Comparison of ENCODE assay signal across 32 cellular contexts in the genomic region with DNA sequence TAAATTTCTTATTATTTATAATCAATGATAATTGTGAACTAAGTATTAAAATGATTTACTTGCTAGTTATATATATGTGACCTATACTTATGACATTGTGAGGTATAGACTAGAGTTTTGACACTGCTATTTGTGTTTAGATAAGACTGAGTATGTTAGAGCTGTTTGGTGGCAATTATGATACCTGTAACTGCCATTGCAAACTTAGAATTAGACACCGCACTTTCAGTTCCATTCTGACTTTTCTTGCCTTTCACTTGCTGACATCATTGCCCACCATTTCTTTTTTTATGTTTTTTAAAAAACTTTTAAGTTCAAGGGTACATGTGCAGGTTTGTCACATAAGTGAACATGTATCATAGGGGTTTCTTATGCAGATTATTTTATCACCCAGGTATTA.
DNase-seq lines count a peak whose midpoint lies in the region; ATAC-seq and TF ChIP-seq lines count a peak whose summit lies in the region.
"Had no signal": no experiment of that assay in that cellular context is flagged by ENCODE, and none has a peak within 500 bp of the region (broad histone marks: within the 10 kb centered on the region; RNA-seq: fewer than 3 reads in every experiment).

No MANE protein-coding gene starts in this region.

- H3F3A ChIP-seq in MM.1S (ENCODE audit: insufficient read depth, low read length), result no peaks in the 10 kb centered on the region

- H3K36me3 ChIP-seq in MM.1S (replicated peaks; ENCODE audit: insufficient read depth, low read length), result no peaks in the 10 kb centered on the region
- H3K36me3 ChIP-seq: ascending aorta, BLaER1, heart left ventricle had no signal

- TF ChIP-seq CTCF in MM.1S (IDR thresholded peaks at IDR 0.05; ENCODE audit: low read length) (no peak), Calu3 (IDR thresholded peaks at IDR 0.05; ENCODE audit: unreplicated experiment) (no peak)

- ATAC-seq in GM18520 (IDR thresholded peaks at IDR 0.05; ENCODE audit: unreplicated experiment) (peak; percentile 58), GM21360 (IDR thresholded peaks at IDR 0.05; ENCODE audit: unreplicated experiment) (peak; percentile 55), HG03095 (IDR thresholded peaks at IDR 0.05; ENCODE audit: unreplicated experiment) (peak; percentile 69), GM19455 (IDR thresholded peaks at IDR 0.05; ENCODE audit: unreplicated experiment) (no peak)
- ATAC-seq: activated CD8-positive, alpha-beta T cell treated with anti-CD3 and anti-CD28 coated beads, Interleukin-2, amount 10 ng/mL, durations not matched to agents 7 days and 5 days; esophagus mucosa; heart left ventricle; HepG2; naive thymus-derived CD4-positive, alpha-beta T cell; psoas muscle; stimulated activated naive CD8-positive, alpha-beta T cell treated with anti-CD3 and anti-CD28 coated beads, Interleukin-15, Interleukin-2, amounts not matched to agents 100 U/mL and 50 U/mL, for 24 hours had no signal

- H3K27ac ChIP-seq in MM.1S (ENCODE audit: low read length), result no peak overlapping the region
- H3K27ac ChIP-seq: ascending aorta, BLaER1, heart left ventricle, psoas muscle, testis had no signal

- H4K20me1 ChIP-seq in MM.1S (ENCODE audit: insufficient read depth, low read length), result no peaks in the 10 kb centered on the region
- H4K20me1 ChIP-seq: BLaER1 had no signal

- H3K36me3 Mint-ChIP-seq in immature natural killer cell, result no peaks in the 10 kb centered on the region
- no peaks in the 10 kb centered on the region for H3K36me3 Mint-ChIP-seq in Calu3 (ENCODE audit: insufficient read depth, unreplicated experiment)
- H3K36me3 Mint-ChIP-seq: activated naive CD8-positive, alpha-beta T cell treated with anti-CD3 and anti-CD28 coated beads for 36 hours; mesothelial cell of epicardium; naive thymus-derived CD4-positive, alpha-beta T cell had no signal

- no peaks in the 10 kb centered on the region for H3K79me2 ChIP-seq in MM.1S (ENCODE audit: low read length)

- DNase-seq in MM.1S (peak; percentile 46), SHP77 treated with DMSO at 0.1 percent for 48 hours (lab: John Stamatoyannopoulos, UW) (no peak), immature natural killer cell (no peak), Calu3 (no peak)
- DNase-seq: activated CD4-positive, alpha-beta T cell treated with anti-CD3 and anti-CD28 coated beads for 1 hour; activated CD8-positive, alpha-beta T cell treated with anti-CD3 and anti-CD28 coated beads, Interleukin-2, amount 10 ng/mL, durations not matched to agents 7 days and 5 days; activated naive CD8-positive, alpha-beta T cell treated with anti-CD3 and anti-CD28 coated beads for 36 hours; caudate nucleus; COR-L47; cortex of kidney; DMS79 treated with DMSO at 0.1 percent for 48 hours; foreskin fibroblast; HCEC 1CT; heart left ventricle; Karpas-422; naive thymus-derived CD4-positive, alpha-beta T cell; NCI-H1436; NCI-H2081 treated with DMSO at 0.1 percent for 48 hours; NCI-H226; psoas muscle; stimulated activated naive CD8-positive, alpha-beta T cell treated with anti-CD3 and anti-CD28 coated beads, Interleukin-15, Interleukin-2, amounts not matched to agents 100 U/mL and 50 U/mL, for 24 hours; T-helper 1 cell; testis had no signal

- H3K27me3 Mint-ChIP-seq in immature natural killer cell (ENCODE audit: low read depth in 3 of 3) (no peaks in the 10 kb centered on the region), Calu3 (ENCODE audit: unreplicated experiment) (no peaks in the 10 kb centered on the region)
- H3K27me3 Mint-ChIP-seq: activated naive CD8-positive, alpha-beta T cell treated with anti-CD3 and anti-CD28 coated beads for 36 hours; naive thymus-derived CD4-positive, alpha-beta T cell had no signal

- no peaks in the 10 kb centered on the region for H3K9me3 ChIP-seq in MM.1S (replicated peaks; ENCODE audit: insufficient read depth, low read length)
- H3K9me3 ChIP-seq: ascending aorta, BLaER1, heart left ventricle, psoas muscle, testis had no signal

- no peaks in the 10 kb centered on the region for H3K9me2 ChIP-seq in MM.1S (replicated peaks; ENCODE audit: insufficient read depth, low read length)

- H3K4me1 ChIP-seq in MM.1S (ENCODE audit: low read length), result peaks cover 4% of the 10 kb centered on the region; the same call in 1 of the 2 replicates
- H3K4me1 ChIP-seq: ascending aorta, BLaER1, heart left ventricle, psoas muscle, testis had no signal

- H3K4me1 Mint-ChIP-seq in immature natural killer cell (no peaks in the 10 kb centered on the region), Calu3 (ENCODE audit: low read depth, unreplicated experiment) (no peaks in the 10 kb centered on the region)
- H3K4me1 Mint-ChIP-seq: activated naive CD8-positive, alpha-beta T cell treated with anti-CD3 and anti-CD28 coated beads for 36 hours; mesothelial cell of epicardium; naive thymus-derived CD4-positive, alpha-beta T cell had no signal

- no TSS peak for BruUV-seq in Calu3 (replicated peaks; lab: Mats Ljungman, UMichigan)

- CTCF ChIA-PET in Calu3 (lab: Charles Lee), result no interaction called here

- H2AFZ ChIP-seq in MM.1S (ENCODE audit: low read length), result no peak overlapping the region

- H3K27ac Mint-ChIP-seq in immature natural killer cell (no peak overlapping the region), Calu3 (ENCODE audit: unreplicated experiment) (no peak overlapping the region)
- H3K27ac Mint-ChIP-seq: activated CD8-positive, alpha-beta T cell treated with anti-CD3 and anti-CD28 coated beads, Interleukin-2, amount 10 ng/mL, durations not matched to agents 7 days and 5 days; activated naive CD8-positive, alpha-beta T cell treated with anti-CD3 and anti-CD28 coated beads for 36 hours; mesothelial cell of epicardium; naive thymus-derived CD4-positive, alpha-beta T cell had no signal

- intact Hi-C loops in Calu3 (cut with micrococcal nuclease; ENCODE audit: unreplicated experiment), result no loop called here

- H3K9me3 Mint-ChIP-seq in immature natural killer cell (peaks cover 0 to 12% (median 6%) of the 10 kb centered on the region in 6 donors), Calu3 (ENCODE audit: low read depth, unreplicated experiment) (no peaks in the 10 kb centered on the region)

- no peak overlapping the region for H3K4me3 Mint-ChIP-seq in immature natural killer cell
- H3K4me3 Mint-ChIP-seq in Calu3 (ENCODE audit: low read depth, unreplicated experiment), result no peak overlapping the region
- H3K4me3 Mint-ChIP-seq: activated CD8-positive, alpha-beta T cell treated with anti-CD3 and anti-CD28 coated beads, Interleukin-2, amount 10 ng/mL, durations not matched to agents 7 days and 5 days; activated naive CD8-positive, alpha-beta T cell treated with anti-CD3 and anti-CD28 coated beads for 36 hours; mesothelial cell of epicardium; naive thymus-derived CD4-positive, alpha-beta T cell had no signal

- H3K4me3 ChIP-seq in MM.1S (ENCODE audit: low read length), result no peak overlapping the region
- H3K4me3 ChIP-seq: ascending aorta, BLaER1, heart left ventricle, psoas muscle, testis had no signal

- H3K9ac ChIP-seq in MM.1S (ENCODE audit: low read length), result no peak overlapping the region
- H3K9ac ChIP-seq: BLaER1 had no signal

- H3K27me3 ChIP-seq in MM.1S (replicated peaks; ENCODE audit: insufficient read depth, low read length), result no peaks in the 10 kb centered on the region
- H3K27me3 ChIP-seq: ascending aorta, BLaER1, testis had no signal

- H3K4me2 ChIP-seq in MM.1S (ENCODE audit: low read depth, low read length), result no peak overlapping the region
- H3K4me2 ChIP-seq: BLaER1 had no signal
